34 cellular contexts compared by ENCODE assay signal in the genomic region with DNA sequence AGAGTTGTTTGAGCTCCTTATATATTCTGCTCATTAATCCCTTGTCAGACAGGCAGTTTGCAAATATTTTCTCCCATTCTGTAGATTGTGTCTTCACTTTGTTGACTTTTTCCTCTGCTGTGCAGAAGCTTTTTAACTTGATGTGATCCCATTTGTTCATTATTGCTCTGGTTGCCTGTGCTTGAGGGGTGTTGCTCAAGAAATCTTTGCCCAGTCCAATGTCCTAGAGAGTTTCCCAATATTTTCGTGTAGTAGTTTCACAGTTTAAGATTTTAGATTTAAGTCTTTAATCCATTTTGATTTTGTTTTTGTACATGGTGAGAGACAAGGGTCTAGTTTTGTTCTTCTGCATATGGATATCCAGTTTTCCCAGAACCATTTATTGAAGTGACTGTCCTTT.
"Had no signal": no experiment of that assay in that cellular context is flagged by ENCODE, and none has a peak within 500 bp of the region (broad histone marks: within the 10 kb centered on the region; RNA-seq: fewer than 3 reads in every experiment).

No MANE protein-coding gene starts in this region.

- H3K36me3 ChIP-seq: MG63 had no signal

- H3K9me3 ChIP-seq: MG63 had no signal

- H3K4me3 ChIP-seq: MG63 had no signal

- DNase-seq: Karpas-422, Kasumi-1, MG63, MM.1S, MV-4-11, NCI-H1048, NCI-H1092, NCI-H1092 treated with DMSO at 0.1 percent for 48 hours, NCI-H1105, NCI-H1105 treated with DMSO at 0.1 percent for 48 hours, NCI-H1417, NCI-H1417 treated with DMSO at 0.1 percent for 48 hours, NCI-H1436, NCI-H1436 treated with DMSO at 0.1 percent for 48 hours, NCI-H146, NCI-H1694, NCI-H1694 treated with DMSO at 0.1 percent for 48 hours, NCI-H187, NCI-H187 treated with DMSO at 0.1 percent for 48 hours, NCI-H1930, NCI-H2029, NCI-H2029 treated with DMSO at 0.1 percent for 48 hours, NCI-H2081, NCI-H2081 treated with DMSO at 0.1 percent for 48 hours, NCI-H2107, NCI-H2171, NCI-H2171 treated with DMSO at 0.1 percent for 48 hours, NCI-H2227 treated with DMSO at 0.1 percent for 48 hours, NCI-H226, NCI-H345, NCI-H446, NCI-H446 treated with DMSO at 0.1 percent for 48 hours, NCI-H510A, NCI-H510A treated with DMSO at 0.1 percent for 48 hours had no signal

- H3K27me3 ChIP-seq: MG63 had no signal
